25 cellular contexts compared by ENCODE assay signal in genomic region chr4:109398928-109399327, GRCh38.
"Had no signal": no experiment of that assay in that cellular context is flagged by ENCODE, and none has a peak within 500 bp of the region (broad histone marks: within the 10 kb centered on the region; RNA-seq: fewer than 3 reads in every experiment).

No MANE protein-coding gene starts in this region.

- ATAC-seq: effector memory CD8-positive, alpha-beta T cell; esophagus mucosa; foreskin keratinocyte; gastrocnemius medialis; gastroesophageal sphincter; heart left ventricle; heart right ventricle had no signal

- H3K9me3 Mint-ChIP-seq: dendritic cell treated with granulocyte-macrophage colony-stimulating factor and Interleukin-4, amounts not matched to agents 40 ng/mL and 50 ng/mL, for 4 days; effector memory CD8-positive, alpha-beta T cell; endodermal cell had no signal

- H3K4me1 ChIP-seq: colonic mucosa, esophagus muscularis mucosa, esophagus squamous epithelium, foreskin keratinocyte, gastrocnemius medialis, gastroesophageal sphincter, heart left ventricle, heart right ventricle had no signal

- H3K27ac Mint-ChIP-seq: dendritic cell treated with granulocyte-macrophage colony-stimulating factor and Interleukin-4, amounts not matched to agents 40 ng/mL and 50 ng/mL, for 4 days; effector memory CD8-positive, alpha-beta T cell; endodermal cell had no signal

- H3K36me3 ChIP-seq: colonic mucosa, esophagus muscularis mucosa, esophagus squamous epithelium, gastrocnemius medialis, gastroesophageal sphincter, heart left ventricle, heart right ventricle had no signal

- H3K4me3 ChIP-seq: colonic mucosa, coronary artery, dorsolateral prefrontal cortex, esophagus muscularis mucosa, esophagus squamous epithelium, gastrocnemius medialis, gastroesophageal sphincter, heart left ventricle, heart right ventricle had no signal

- DNase-seq: colonic mucosa; cortex of kidney; dermis blood vessel endothelial cell; dorsolateral prefrontal cortex; effector CD4-positive, alpha-beta T cell; effector CD8-positive, alpha-beta T cell; effector memory CD4-positive, alpha-beta T cell; effector memory CD8-positive, alpha-beta T cell; endodermal cell; erythroblast; esophagus squamous epithelium; foreskin fibroblast; foreskin keratinocyte; foreskin melanocyte; gastrocnemius medialis; glutamatergic neuron; head of caudate nucleus; heart left ventricle; heart right ventricle had no signal

- H3K4me1 Mint-ChIP-seq: endodermal cell had no signal

- H3K9me3 ChIP-seq: colonic mucosa, esophagus muscularis mucosa, esophagus squamous epithelium, gastrocnemius medialis, gastroesophageal sphincter, heart left ventricle, heart right ventricle had no signal

- H3K27me3 ChIP-seq: colonic mucosa, foreskin keratinocyte, gastrocnemius medialis, gastroesophageal sphincter, heart left ventricle had no signal

- H3K27ac ChIP-seq: colonic mucosa, coronary artery, dorsolateral prefrontal cortex, epithelial cell of prostate, esophagus muscularis mucosa, esophagus squamous epithelium, foreskin keratinocyte, gastrocnemius medialis, gastroesophageal sphincter, heart left ventricle, heart right ventricle had no signal

- H3K4me3 Mint-ChIP-seq: dendritic cell treated with granulocyte-macrophage colony-stimulating factor and Interleukin-4, amounts not matched to agents 40 ng/mL and 50 ng/mL, for 4 days; effector memory CD8-positive, alpha-beta T cell; endodermal cell had no signal
